Comparison of ENCODE assay signal across 31 cellular contexts in genomic region chr11:65147352-65148075, GRCh38. TPM values are rescaled to one million over a fixed set of nuclear protein-coding genes. Genes with fewer than 3 reads are reported as not detected.
"Had no signal": no experiment of that assay in that cellular context is flagged by ENCODE, and none has a peak within 500 bp of the region (broad histone marks: within the 10 kb centered on the region; RNA-seq: fewer than 3 reads in every experiment).

No MANE protein-coding gene starts in this region.

- FAIRE-seq: kidney, pancreas had no signal

- DNase-seq: left lung; lower lobe of right lung; mammary epithelial cell; mesenchymal stem cell; naive thymus-derived CD8-positive, alpha-beta T cell; nucleus accumbens; pancreas; psoas muscle; right lobe of liver; stimulated activated CD4-positive, alpha-beta T cell treated with anti-CD3 and anti-CD28 coated beads, Interleukin-1b, Interleukin-23, amount 100 ng/mL, for 48 hours; stimulated activated CD4-positive, alpha-beta T cell treated with anti-CD3 and anti-CD28 coated beads, Interleukin-2, amount 100 ng/mL, for 48 hours; stimulated activated CD4-positive, alpha-beta T cell treated with anti-CD3 and anti-CD28 coated beads, Interleukin-4, amount 100 ng/mL, for 4 hours; stimulated activated CD8-positive, alpha-beta memory T cell treated with anti-CD3 and anti-CD28 coated beads, Interleukin-4, amount 100 ng/mL, for 48 hours; stimulated activated naive CD4-positive, alpha-beta T cell treated with Interleukin-2 at 50 U/mL for 16 hours; stimulated activated naive CD8-positive, alpha-beta T cell treated with anti-CD3 and anti-CD28 coated beads, Interleukin-15, amount 100 ng/mL, for 72 hours; substantia nigra; uterus had no signal

- H3K9me3 ChIP-seq: left lung, lower lobe of right lung, pancreas, psoas muscle, right atrium auricular region, right lobe of liver, uterus had no signal

- ATAC-seq: left colon; left lung; lower lobe of right lung; naive thymus-derived CD8-positive, alpha-beta T cell; psoas muscle; right lobe of liver; stimulated activated memory B cell treated with anti-CD40 and anti-IgM and Interleukin-4, amounts not matched to agents 10 μg/mL and 1 μg/mL and 100 μg/mL, for 72 hours; stimulated activated naive CD8-positive, alpha-beta T cell treated with anti-CD3 and anti-CD28 coated beads, Interleukin-15, amount 100 ng/mL, for 72 hours had no signal

- H3K4me1 ChIP-seq: uterus had no signal

- H3K27me3 ChIP-seq: left lung, pancreas, right atrium auricular region, right lobe of liver, tibial nerve, uterus had no signal

- H3K36me3 ChIP-seq: left lung, lower lobe of right lung, pancreas, right atrium auricular region, right lobe of liver, tibial nerve, uterus had no signal

- H3K4me3 ChIP-seq: left lung, lower lobe of right lung, pancreas, psoas muscle, right atrium auricular region, right lobe of liver, smooth muscle cell, tibial nerve, uterus had no signal

- H3K4me2 ChIP-seq: smooth muscle cell had no signal

- H3K27ac ChIP-seq: left lung, lower lobe of right lung, psoas muscle, right atrium auricular region, tibial nerve, uterus had no signal

RNA-seq across cellular contexts. Expression of gene SPDYC, which starts 22.5 kb away (rescaled TPM):
- total RNA-seq: kidney; left colon; left lung; lower lobe of right lung; mammary epithelial cell; mucosa of gallbladder; naive thymus-derived CD8-positive, alpha-beta T cell; neural crest cell; osteoblast; pancreas; posterior vena cava; psoas muscle; renal cortical epithelial cell; right atrium auricular region; skeletal muscle tissue; smooth muscle cell; temporal lobe; tibial nerve; ureter; uterus had no signal
- polyA plus RNA-seq: mammary epithelial cell; naive thymus-derived CD8-positive, alpha-beta T cell; psoas muscle; smooth muscle cell had no signal
